In the genomic region with DNA sequence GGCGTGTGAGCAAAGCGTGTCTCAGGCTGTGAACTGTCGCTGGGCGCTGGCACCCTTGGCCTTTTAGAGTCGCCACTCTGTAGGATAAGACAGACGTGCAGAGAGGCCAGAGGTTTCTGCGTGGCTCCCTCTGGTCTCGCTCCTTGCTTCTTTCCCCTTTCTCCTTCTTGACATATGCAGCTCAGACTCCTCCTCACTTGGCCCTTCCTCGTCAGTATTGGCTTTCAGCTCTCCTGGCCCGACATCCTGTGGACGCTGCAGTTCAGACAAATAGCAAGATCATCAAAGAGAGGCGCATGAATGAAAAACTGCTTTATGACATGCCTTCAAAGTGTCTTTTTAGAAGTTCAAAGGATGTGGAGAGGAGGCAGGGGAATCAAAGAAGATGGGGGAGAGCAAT, we compare ENCODE assay signal across 12 cellular contexts.
DNase-seq lines count a peak whose midpoint lies in the region; ATAC-seq and TF ChIP-seq lines count a peak whose summit lies in the region.
"Had no signal": no experiment of that assay in that cellular context is flagged by ENCODE, and none has a peak within 500 bp of the region (broad histone marks: within the 10 kb centered on the region; RNA-seq: fewer than 3 reads in every experiment).

No MANE protein-coding gene starts in this region.

- peaks cover 0 to 26% (median 7%) of the 10 kb centered on the region in 4 donors for H3K4me1 Mint-ChIP-seq in CD4-positive, CD25-positive, alpha-beta regulatory T cell
- H3K4me1 Mint-ChIP-seq in GM23338: peaks cover 37% of the 10 kb centered on the region
- H3K4me1 Mint-ChIP-seq in mesothelial cell of epicardium: peaks cover 47% of the 10 kb centered on the region

- H3K4me2 ChIP-seq in GM23338 (no peak overlapping the region), SK-N-SH (no peak overlapping the region)

- peaks cover 4% of the 10 kb centered on the region for H3K4me1 ChIP-seq in CD4-positive, CD25-positive, alpha-beta regulatory T cell (ENCODE audit: control insufficient read depth, insufficient read depth, low read length, poor library complexity, severe bottlenecking)
- H3K4me1 ChIP-seq in GM23338 (ENCODE audit: insufficient read depth) (peaks cover 7% of the 10 kb centered on the region), SK-N-SH (ENCODE audit: control insufficient read depth in 1 of 2, insufficient read depth in 2 of 2, low read depth in 1 of 2, low read length in 1 of 2) (peaks cover 8 to 25% of the 10 kb centered on the region in 2 experiments; a peak in 2 of 4 replicates)

- H3K36me3 Mint-ChIP-seq in CD4-positive, CD25-positive, alpha-beta regulatory T cell: no peaks in the 10 kb centered on the region
- H3K36me3 Mint-ChIP-seq in GM23338 (ENCODE audit: low read depth): no peaks in the 10 kb centered on the region
- no peaks in the 10 kb centered on the region for H3K36me3 Mint-ChIP-seq in mesothelial cell of epicardium

- no peak overlapping the region for H3K9ac ChIP-seq in SK-N-SH

- 90% methylated on average over 12 of the region's 12 CpGs for WGBS in SK-N-SH (ENCODE audit: low lambda C conversion rate)

- H3F3A ChIP-seq in GM23338 (replicated peaks; ENCODE audit: low read depth) (no peaks in the 10 kb centered on the region; the same call in 1 of the 2 replicates), SK-N-SH (replicated peaks; ENCODE audit: insufficient read depth) (peaks cover 10% of the 10 kb centered on the region)

- H3K9me2 ChIP-seq in GM23338 (ENCODE audit: insufficient read depth) (no peaks in the 10 kb centered on the region), SK-N-SH (no peaks in the 10 kb centered on the region)

- DNase-seq in CD4-positive, CD25-positive, alpha-beta regulatory T cell: peak in 2 of 3 donors; percentile 15 to 30
- DNase-seq in GM23338 (ENCODE audit: low spot score) (no peak), mesothelial cell of epicardium (ENCODE audit: low spot score in 2 of 2, unreplicated experiment in 2 of 2) (peak in 1 of 2 experiments; percentile 43), SK-N-SH (no peak), NCI-H187 (lab: John Stamatoyannopoulos, UW) (no peak)
- peak; percentile 29 for DNase-seq in central memory CD4-positive, alpha-beta T cell
- DNase-seq: cerebellar nuclear complex, erythroblast, mucosa of descending colon, T1000 had no signal

- no peak overlapping the region for H3K27ac Mint-ChIP-seq in CD4-positive, CD25-positive, alpha-beta regulatory T cell
- H3K27ac Mint-ChIP-seq in GM23338 (no peak overlapping the region), mesothelial cell of epicardium (peak overlapping the region; percentile 79)

- no peak for TF ChIP-seq EP300 in SK-N-SH (IDR thresholded peaks at IDR 0.05; ENCODE audit: borderline replicate concordance in 1 of 2, low read depth in 1 of 2, low read length in 1 of 2)

- peak; percentile 28 to 71 for ATAC-seq in CD4-positive, CD25-positive, alpha-beta regulatory T cell (ENCODE audit: low read depth in 2 of 2)
- peak; percentile 28; the same call in 2 of the 3 replicates for ATAC-seq in GM23338
- no peak for ATAC-seq in GM18867 (IDR thresholded peaks at IDR 0.05; ENCODE audit: unreplicated experiment)
- ATAC-seq: mucosa of descending colon had no signal

- H3K9me3 ChIP-seq in CD4-positive, CD25-positive, alpha-beta regulatory T cell (ENCODE audit: control insufficient read depth in 2 of 2, low read length in 2 of 2): no peaks in the 10 kb centered on the region
- H3K9me3 ChIP-seq in SK-N-SH: no peaks in the 10 kb centered on the region
- H3K9me3 ChIP-seq: mucosa of descending colon, thoracic aorta had no signal

- H3K36me3 ChIP-seq in CD4-positive, CD25-positive, alpha-beta regulatory T cell (ENCODE audit: control insufficient read depth, insufficient read depth, low read length): no peaks in the 10 kb centered on the region
- H3K36me3 ChIP-seq in GM23338 (ENCODE audit: insufficient read depth) (no peaks in the 10 kb centered on the region), SK-N-SH (replicated peaks in 1 of 2; ENCODE audit: control insufficient read depth in 1 of 2, insufficient read depth in 2 of 2, low read length in 1 of 2) (no peaks in the 10 kb centered on the region)
- H3K36me3 ChIP-seq: thoracic aorta had no signal

- POLR2A ChIA-PET in SK-N-SH (lab: Yijun Ruan, JAX): no interaction called here

- H3K9me3 Mint-ChIP-seq in CD4-positive, CD25-positive, alpha-beta regulatory T cell: no peaks in the 10 kb centered on the region
- no peaks in the 10 kb centered on the region for H3K9me3 Mint-ChIP-seq in GM23338
- no peaks in the 10 kb centered on the region for H3K9me3 Mint-ChIP-seq in mesothelial cell of epicardium

- H3K4me3 ChIP-seq in CD4-positive, CD25-positive, alpha-beta regulatory T cell (ENCODE audit: low read depth, low read length): no peak overlapping the region
- H3K4me3 ChIP-seq in GM23338 (no peak overlapping the region), SK-N-SH (ENCODE audit: low read depth in 2 of 2, low read length in 1 of 2) (no peak overlapping the region)
- H3K4me3 ChIP-seq: mucosa of descending colon, thoracic aorta had no signal

- H3K79me2 ChIP-seq in GM23338 (replicated peaks; ENCODE audit: insufficient read depth) (no peaks in the 10 kb centered on the region), SK-N-SH (ENCODE audit: insufficient read depth) (no peaks in the 10 kb centered on the region)

- H3K27me3 ChIP-seq in CD4-positive, CD25-positive, alpha-beta regulatory T cell (ENCODE audit: control insufficient read depth, insufficient read depth, low read length): no peaks in the 10 kb centered on the region
- H3K27me3 ChIP-seq in GM23338 (ENCODE audit: insufficient read depth) (no peaks in the 10 kb centered on the region), SK-N-SH (ENCODE audit: insufficient read depth) (no peaks in the 10 kb centered on the region)

- H4K20me1 ChIP-seq in GM23338 (replicated peaks; ENCODE audit: insufficient read depth) (no peaks in the 10 kb centered on the region), SK-N-SH (ENCODE audit: insufficient read depth) (no peaks in the 10 kb centered on the region)

- no peak for TF ChIP-seq RAD21 in SK-N-SH (IDR thresholded peaks at IDR 0.05; ENCODE audit: low read length)

- CTCF ChIA-PET in SK-N-SH (lab: Yijun Ruan, JAX): no interaction called here

- H3K27me3 Mint-ChIP-seq in CD4-positive, CD25-positive, alpha-beta regulatory T cell: peaks cover 22% of the 10 kb centered on the region
- H3K27me3 Mint-ChIP-seq in GM23338 (ENCODE audit: insufficient read depth, low read depth, poor library complexity) (peaks cover 9% of the 10 kb centered on the region), mesothelial cell of epicardium (ENCODE audit: low read depth) (no peaks in the 10 kb centered on the region)

- no peak overlapping the region for H3K27ac ChIP-seq in CD4-positive, CD25-positive, alpha-beta regulatory T cell (ENCODE audit: insufficient read depth, low read length, poor library complexity, severe bottlenecking)
- H3K27ac ChIP-seq in GM23338 (ENCODE audit: low read depth) (no peak overlapping the region; the same call in 1 of the 2 replicates), SK-N-SH (ENCODE audit: low read depth in 2 of 2, low read length in 1 of 2) (no peak overlapping the region)
- H3K27ac ChIP-seq: thoracic aorta had no signal

- H3K4me3 Mint-ChIP-seq in CD4-positive, CD25-positive, alpha-beta regulatory T cell: peak overlapping the region in 1 of 4 donors; percentile 25
- H3K4me3 Mint-ChIP-seq in GM23338: no peak overlapping the region
- H3K4me3 Mint-ChIP-seq in mesothelial cell of epicardium: peak overlapping the region; percentile 3

- H2AFZ ChIP-seq in GM23338: peak overlapping the region; percentile 87
- H2AFZ ChIP-seq in SK-N-SH (ENCODE audit: low read depth): no peak overlapping the region

- 0 out of 4 replicates have a peak, but pooled peaks of 1 of the 2 experiments have one; percentile 12 for TF ChIP-seq CTCF in GM23338 (conservative IDR thresholded peaks at IDR 0.05; ENCODE audit: low read depth in 2 of 2)
- no peak for TF ChIP-seq CTCF in mesothelial cell of epicardium (IDR thresholded peaks at IDR 0.05; ENCODE audit: unreplicated experiment)
- no peak for TF ChIP-seq CTCF in SK-N-SH (IDR thresholded peaks at IDR 0.05)

TF ChIP-seq in GM23338, 12 proteins besides CTCF, POLR2A, EP300 and RAD21:
- TF ChIP-seq POLR2AphosphoS5 (IDR thresholded peaks at IDR 0.05; ENCODE audit: low read depth): no peak
- TF ChIP-seq ETS1 (IDR thresholded peaks at IDR 0.05): no peak
- TF ChIP-seq NANOG (IDR thresholded peaks at IDR 0.05; ENCODE audit: borderline replicate concordance): no peak
- TF ChIP-seq JUNB (IDR thresholded peaks at IDR 0.05; ENCODE audit: unreplicated experiment): no peak
- no peak for TF ChIP-seq ZNF114 (CRISPR knock-in tag; IDR thresholded peaks at IDR 0.05)
TF ChIP-seq in GM23338: peak in this region for 0.

TF ChIP-seq in SK-N-SH, 30 proteins besides CTCF, POLR2A, EP300 and RAD21 (continues in another document):
- TF ChIP-seq, protein P1, sequence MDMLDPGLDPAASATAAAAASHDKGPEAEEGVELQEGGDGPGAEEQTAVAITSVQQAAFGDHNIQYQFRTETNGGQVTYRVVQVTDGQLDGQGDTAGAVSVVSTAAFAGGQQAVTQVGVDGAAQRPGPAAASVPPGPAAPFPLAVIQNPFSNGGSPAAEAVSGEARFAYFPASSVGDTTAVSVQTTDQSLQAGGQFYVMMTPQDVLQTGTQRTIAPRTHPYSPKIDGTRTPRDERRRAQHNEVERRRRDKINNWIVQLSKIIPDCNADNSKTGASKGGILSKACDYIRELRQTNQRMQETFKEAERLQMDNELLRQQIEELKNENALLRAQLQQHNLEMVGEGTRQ (IDR thresholded peaks at IDR 0.05; ENCODE audit: borderline replicate concordance, low read depth, low read length): no peak
- TF ChIP-seq NRF1 (IDR thresholded peaks at IDR 0.05; ENCODE audit: low read depth, low read length): no peak
- TF ChIP-seq MXI1 (IDR thresholded peaks at IDR 0.05; ENCODE audit: low read depth, low read length): no peak
- TF ChIP-seq PBX3 (IDR thresholded peaks at IDR 0.05): no peak
- TF ChIP-seq FOXM1 (IDR thresholded peaks at IDR 0.05; ENCODE audit: low read depth): no peak
- TF ChIP-seq, protein P2, sequence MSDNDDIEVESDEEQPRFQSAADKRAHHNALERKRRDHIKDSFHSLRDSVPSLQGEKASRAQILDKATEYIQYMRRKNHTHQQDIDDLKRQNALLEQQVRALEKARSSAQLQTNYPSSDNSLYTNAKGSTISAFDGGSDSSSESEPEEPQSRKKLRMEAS (IDR thresholded peaks at IDR 0.05; ENCODE audit: low read depth): no peak
- TF ChIP-seq TAF1 (IDR thresholded peaks at IDR 0.05; ENCODE audit: borderline replicate concordance, low read depth, low read length): no peak

Comparison
In these comparisons a context has a peak if more than half of its experiments do, and no peak if none do; other contexts are left out.
1. DNase-seq: peak in CD4-positive, CD25-positive, alpha-beta regulatory T cell (2 of 3) and central memory CD4-positive, alpha-beta T cell (single experiment); none in GM23338 (single experiment), SK-N-SH (single experiment) and NCI-H187 (0 of 2).